20 cellular contexts compared by ENCODE assay signal in the genomic region with DNA sequence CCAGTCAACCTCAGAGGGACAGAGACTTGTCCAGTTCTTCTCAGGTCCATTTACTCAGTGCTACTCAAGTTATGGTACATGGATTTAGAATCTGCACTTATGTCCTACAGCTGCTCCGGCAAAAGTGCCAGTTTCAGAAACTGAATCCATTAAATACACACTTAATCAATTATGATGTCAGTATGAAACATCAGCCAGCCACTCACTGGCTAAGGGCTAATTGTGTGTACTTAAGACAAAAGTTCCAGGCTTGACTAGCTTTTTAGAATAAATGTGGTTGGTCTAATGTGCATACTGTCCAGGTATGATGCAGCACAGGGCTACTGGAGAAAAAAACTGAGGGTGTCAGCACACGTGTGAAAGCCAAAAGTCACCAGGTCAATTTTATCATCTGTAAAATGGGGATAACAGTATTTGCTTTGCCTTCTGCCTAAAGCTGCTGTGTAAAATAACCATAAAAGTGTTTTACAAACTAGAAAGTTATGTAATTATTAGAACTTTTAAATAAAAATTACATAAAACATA. TPM values are rescaled to one million over a fixed set of nuclear protein-coding genes. Genes with fewer than 3 reads are reported as not detected.
"Had no signal": no experiment of that assay in that cellular context is flagged by ENCODE, and none has a peak within 500 bp of the region (broad histone marks: within the 10 kb centered on the region; RNA-seq: fewer than 3 reads in every experiment).

No MANE protein-coding gene starts in this region.

- H3K27ac Mint-ChIP-seq: activated CD8-positive, alpha-beta memory T cell treated with anti-CD3 and anti-CD28 coated beads, Interleukin-2, amount 10 ng/mL, durations not matched to agents 7 days and 5 days; activated naive CD4-positive, alpha-beta T cell treated with anti-CD3 and anti-CD28 coated beads for 36 hours; endodermal cell; nephron; progenitor cell of endocrine pancreas; stimulated activated naive CD8-positive, alpha-beta T cell treated with anti-CD3 and anti-CD28 coated beads, Interleukin-15, Interleukin-2, amounts not matched to agents 100 ng/mL and 50 ng/mL, for 24 hours had no signal

- H3K27me3 Mint-ChIP-seq: activated CD8-positive, alpha-beta memory T cell treated with anti-CD3 and anti-CD28 coated beads, Interleukin-2, amount 10 ng/mL, durations not matched to agents 7 days and 5 days; progenitor cell of endocrine pancreas; stimulated activated naive CD8-positive, alpha-beta T cell treated with anti-CD3 and anti-CD28 coated beads, Interleukin-15, Interleukin-2, amounts not matched to agents 100 ng/mL and 50 ng/mL, for 24 hours had no signal

- H3K27ac ChIP-seq: body of pancreas, dorsolateral prefrontal cortex, epithelial cell of prostate, tibial nerve had no signal

- H3K4me3 ChIP-seq: body of pancreas, dorsolateral prefrontal cortex, tibial nerve had no signal

- H3K36me3 Mint-ChIP-seq: activated CD8-positive, alpha-beta memory T cell treated with anti-CD3 and anti-CD28 coated beads, Interleukin-2, amount 10 ng/mL, durations not matched to agents 7 days and 5 days had no signal

- H3K4me3 Mint-ChIP-seq: activated CD8-positive, alpha-beta memory T cell treated with anti-CD3 and anti-CD28 coated beads, Interleukin-2, amount 10 ng/mL, durations not matched to agents 7 days and 5 days; activated naive CD4-positive, alpha-beta T cell treated with anti-CD3 and anti-CD28 coated beads for 36 hours; endodermal cell; nephron; stimulated activated naive CD8-positive, alpha-beta T cell treated with anti-CD3 and anti-CD28 coated beads, Interleukin-15, Interleukin-2, amounts not matched to agents 100 ng/mL and 50 ng/mL, for 24 hours had no signal

- H3K36me3 ChIP-seq: tibial nerve had no signal

- H3K4me1 Mint-ChIP-seq: nephron had no signal

- DNase-seq: activated CD4-positive, alpha-beta T cell treated with anti-CD3 and anti-CD28 coated beads, Interleukin-2, amount 50 U/mL, for 48 hours; activated CD8-positive, alpha-beta memory T cell treated with anti-CD3 and anti-CD28 coated beads, Interleukin-2, amount 10 ng/mL, durations not matched to agents 7 days and 5 days; activated naive CD4-positive, alpha-beta T cell treated with anti-CD3 and anti-CD28 coated beads for 36 hours; caudate nucleus; dorsolateral prefrontal cortex; endodermal cell; foreskin melanocyte; glutamatergic neuron; hypothalamus; kidney; midbrain; nucleus accumbens; stimulated activated CD4-positive, alpha-beta T cell treated with anti-CD3 and anti-CD28 coated beads, Interleukin-2, amount 100 ng/mL, for 24 hours had no signal

- H3K9me3 ChIP-seq: body of pancreas, tibial nerve had no signal

- H3K9me3 Mint-ChIP-seq: activated naive CD4-positive, alpha-beta T cell treated with anti-CD3 and anti-CD28 coated beads for 36 hours; endodermal cell; nephron; stimulated activated naive CD8-positive, alpha-beta T cell treated with anti-CD3 and anti-CD28 coated beads, Interleukin-15, Interleukin-2, amounts not matched to agents 100 ng/mL and 50 ng/mL, for 24 hours had no signal

- H3K27me3 ChIP-seq: body of pancreas, dorsolateral prefrontal cortex, tibial nerve had no signal

RNA-seq across cellular contexts. Expression of gene CYP2D6, which starts 55.4 kb away (rescaled TPM):
- total RNA-seq: skeletal muscle tissue had no signal
